ENCODE assay signal across 8 cellular contexts in the genomic region with DNA sequence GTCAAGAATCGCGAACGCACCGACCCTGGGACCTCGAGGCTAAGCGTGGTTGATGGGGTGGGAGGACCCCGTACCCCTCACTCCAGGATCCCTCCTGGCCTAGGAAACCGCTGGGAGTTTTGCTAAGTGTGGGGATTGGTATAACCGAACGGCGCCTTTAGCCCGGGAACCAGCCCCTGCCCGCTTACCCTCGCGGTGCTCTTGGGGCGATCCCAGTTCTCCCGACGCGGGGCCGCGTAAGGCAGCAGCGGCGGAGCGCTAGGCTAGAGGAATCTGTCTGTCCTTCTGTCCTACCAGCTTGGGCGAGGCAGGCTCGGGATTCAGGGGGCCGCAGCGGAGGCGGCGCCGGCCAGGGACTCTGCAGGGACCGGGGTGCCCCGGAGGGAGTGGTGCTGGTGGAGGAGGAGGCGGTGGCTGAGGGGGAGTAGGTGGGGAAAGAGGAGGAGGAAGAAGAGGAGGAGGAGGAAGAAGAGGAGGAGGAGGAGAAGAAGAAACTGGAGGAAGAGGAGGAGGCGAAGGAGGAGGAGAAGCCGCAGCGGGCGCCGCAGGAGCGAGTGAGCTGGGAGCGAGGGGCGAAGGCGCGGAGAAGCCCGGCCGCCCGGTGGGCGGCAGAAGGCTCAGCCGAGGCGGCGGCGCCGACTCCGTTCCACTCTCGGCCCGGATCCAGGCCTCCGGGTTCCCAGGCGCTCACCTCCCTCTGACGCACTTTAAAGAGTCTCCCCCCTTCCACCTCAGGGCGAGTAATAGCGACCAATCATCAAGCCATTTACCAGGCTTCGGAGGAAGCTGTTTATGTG. TPM values are rescaled to one million over a fixed set of nuclear protein-coding genes. Genes with fewer than 3 reads are reported as not detected.
A peak's percentile ranks its signal among the peaks of the same experiment; 100 is the strongest.
DNase-seq lines count a peak whose midpoint lies in the region; ATAC-seq, FAIRE-seq and TF ChIP-seq lines count a peak whose summit lies in the region.

No MANE protein-coding gene starts in this region.

- in situ Hi-C loops in GM23248 (cut with MboI), result loop anchor here (10.0 kb wide), 2 partner anchors 503 to 703 kb away; a partner anchor contains a TSS

- H3K9ac ChIP-seq in GM23248 (peak overlapping the region; percentile 98), iPS-15b (ENCODE audit: low read depth, low read length) (no peak overlapping the region)

- peak overlapping the region; percentile 92 for H3K4me2 ChIP-seq in GM23248 (ENCODE audit: unreplicated experiment)

- no peaks in the 10 kb centered on the region for H3K27me3 ChIP-seq in GM23248 (replicated peaks; ENCODE audit: insufficient read depth)
- peaks cover 95% of the 10 kb centered on the region for H3K27me3 ChIP-seq in iPS-15b (ENCODE audit: control insufficient read depth, insufficient read depth, low read length)

- no peaks in the 10 kb centered on the region for H3K9me3 ChIP-seq in GM23248 (ENCODE audit: low read depth)
- no peaks in the 10 kb centered on the region for H3K9me3 ChIP-seq in iPS-15b (ENCODE audit: control insufficient read depth, insufficient read depth, low read length)

- H4K20me1 ChIP-seq in GM23248 (ENCODE audit: insufficient read depth), result no peaks in the 10 kb centered on the region

- peaks cover 77% of the 10 kb centered on the region for H3K79me2 ChIP-seq in GM23248 (ENCODE audit: insufficient read depth)

- peaks cover 21% of the 10 kb centered on the region; the same call in 1 of the 2 replicates for H3K4me1 ChIP-seq in GM23248 (ENCODE audit: insufficient read depth)
- no peaks in the 10 kb centered on the region for H3K4me1 ChIP-seq in iPS-15b (ENCODE audit: control insufficient read depth, insufficient read depth, low read length)

- 1% methylated on average over 45 to 62 of the region's 62 CpGs for WGBS in GM23248 (ENCODE audit: low coverage in 1 of 2, low lambda C conversion rate in 2 of 2, missing lambda C conversion rate in 2 of 2), 2 experiments

- H2AFZ ChIP-seq in GM23248, result peak overlapping the region; percentile 76

- peak overlapping the region; percentile 99 for H3K27ac ChIP-seq in GM23248

- no peaks in the 10 kb centered on the region for H3K9me2 ChIP-seq in GM23248 (ENCODE audit: insufficient read depth)

- no peak for FAIRE-seq in GM12892 (lab: Jason Lieb, UNC)

- DNase-seq in A172 (ENCODE audit: low spot score) (peak; percentile 71), GM23248 (peak; percentile 99), anterior cingulate cortex (lab: John Stamatoyannopoulos, UW) (peak in 45 of 58 donors; percentile 23 to 78 (median 54)), stromal cell of bone marrow (ENCODE audit: low read depth) (peak; percentile 92), GM12892 (ENCODE audit: insufficient read length) (no peak)
- DNase-seq in activated CD4-positive, alpha-beta T cell treated with anti-CD3 and anti-CD28 coated beads for 4 hours, result no peak

- ATAC-seq in GM18502 (IDR thresholded peaks at IDR 0.05; ENCODE audit: poor library complexity, unreplicated experiment), result no peak

- H3K36me3 ChIP-seq in GM23248 (ENCODE audit: low read depth), result no peaks in the 10 kb centered on the region
- no peaks in the 10 kb centered on the region for H3K36me3 ChIP-seq in iPS-15b (ENCODE audit: control insufficient read depth, insufficient read depth, low read length)

- H3K4me3 ChIP-seq in GM23248, result peak overlapping the region; percentile 95
- H3K4me3 ChIP-seq in iPS-15b (ENCODE audit: low read depth, low read length), result peak overlapping the region; percentile 43

- TF ChIP-seq POLR2A in GM12892 (IDR thresholded peaks at IDR 0.05; ENCODE audit: low read depth, low read length), result no peak

- H3F3A ChIP-seq in GM23248 (ENCODE audit: insufficient read depth), result peaks cover 30% of the 10 kb centered on the region

RNA-seq across cellular contexts. Expression of a gene that starts 0.4 kb away (rescaled TPM):
- total RNA-seq in A172 (2014; rRNA removed; shearing (Covaris generic)), result 0.05 and 0.81 TPM in 2 replicates
- 13.4 and 16.3 TPM in 2 replicates for total RNA-seq in GM23248 (2014; rRNA removed; shearing (Covaris generic))
- polyA plus RNA-seq in GM23248 (2016; fragmentation: Nextera tagmentation; extraction: Ambion mirVana), result 12.8 and 13.2 TPM in 2 replicates
- polyA plus RNA-seq in GM12892 (2012; ENCODE audit: missing spikeins), result not detected

Comparison
In these comparisons a context has a peak if more than half of its experiments do, and no peak if none do; other contexts are left out.
1. DNase-seq: peak in A172 (single experiment), GM23248 (single experiment), anterior cingulate cortex (45 of 58) and stromal cell of bone marrow (single experiment); none in GM12892 (single experiment) and activated CD4-positive, alpha-beta T cell treated with anti-CD3 and anti-CD28 coated beads for 4 hours (0 of 2).